In the genomic region with DNA sequence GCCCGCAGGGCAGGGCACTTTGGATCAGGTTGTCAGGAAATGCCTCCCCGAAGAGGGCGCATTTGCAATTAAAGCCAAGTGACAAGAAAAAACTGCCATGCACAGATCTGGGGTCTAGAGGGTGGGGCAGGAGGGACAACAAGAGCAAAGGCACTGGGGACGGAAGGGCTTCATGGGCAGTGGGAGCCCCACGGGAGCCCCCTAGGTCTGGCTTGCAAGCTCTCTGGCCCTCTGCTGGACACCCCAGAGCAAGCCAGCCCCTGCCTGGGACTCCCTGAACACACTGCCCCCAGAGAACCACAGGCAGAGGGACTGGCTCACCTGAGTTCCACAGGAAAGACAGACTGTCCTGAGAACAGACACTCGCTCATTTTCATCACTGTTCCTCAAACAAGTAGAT, we compare ENCODE assay signal across 16 cellular contexts. TPM values are rescaled to one million over a fixed set of nuclear protein-coding genes. Genes with fewer than 3 reads are reported as not detected.
DNase-seq lines count a peak whose midpoint lies in the region; ATAC-seq, FAIRE-seq and TF ChIP-seq lines count a peak whose summit lies in the region.
"Had no signal": no experiment of that assay in that cellular context is flagged by ENCODE, and none has a peak within 500 bp of the region (broad histone marks: within the 10 kb centered on the region; RNA-seq: fewer than 3 reads in every experiment).

No MANE protein-coding gene starts in this region.

- no peak overlapping the region for H3K9ac ChIP-seq in K562 (ENCODE audit: insufficient read depth in 1 of 2, low read depth in 2 of 2, low read length in 2 of 2)

- H4K20me1 ChIP-seq in K562 (replicated peaks; ENCODE audit: control insufficient read depth, insufficient read depth, low read length): no peaks in the 10 kb centered on the region; the same call in 1 of the 2 replicates

- H3K4me1 ChIP-seq in K562 (replicated peaks in 1 of 2; ENCODE audit: control insufficient read depth in 2 of 2, insufficient read depth in 2 of 2, low read length in 2 of 2): no peaks in the 10 kb centered on the region
- H3K4me1 ChIP-seq in gastroesophageal sphincter: no peaks in the 10 kb centered on the region
- H3K4me1 ChIP-seq: lower lobe of right lung had no signal

- no peak overlapping the region for H2AFZ ChIP-seq in K562 (ENCODE audit: low read depth, low read length)

- POLR2A ChIA-PET in K562 (lab: Yijun Ruan, JAX): no interaction called here

- H3K9me3 ChIP-seq in K562 (replicated peaks; ENCODE audit: control insufficient read depth, insufficient read depth, low read depth, low read length) (no peaks in the 10 kb centered on the region), gastroesophageal sphincter (no peaks in the 10 kb centered on the region)
- H3K9me3 ChIP-seq: lower lobe of right lung had no signal

- BruUV-seq in K562 (replicated peaks; lab: Mats Ljungman, UMichigan): no TSS peak

- H3K27me3 ChIP-seq in K562 (ENCODE audit: control insufficient read depth in 2 of 2, insufficient read depth in 2 of 2, low read length in 2 of 2) (peaks cover 14 to 42% of the 10 kb centered on the region in 2 experiments; a peak in 4 of 5 replicates), gastroesophageal sphincter (peaks cover 20% of the 10 kb centered on the region)

- TF ChIP-seq RAD21 in K562 (CRISPR knock-in tag; conservative IDR thresholded peaks at IDR 0.05 in 1 of 2, IDR thresholded peaks at IDR 0.05 in 1 of 2): peak in 1 of 2 experiments; percentile 6; a peak in 1 of 4 replicates

- H3K36me3 Mint-ChIP-seq in nephron progenitor cell (ENCODE audit: low read depth): no peaks in the 10 kb centered on the region

- DNase-seq in COLO668 (lab: John Stamatoyannopoulos, UW; ENCODE audit: unreplicated experiment): peak; percentile 2
- DNase-seq in HFF-Myc (ENCODE audit: extremely low read depth, low read depth): no peak
- DNase-seq in K562 (ENCODE audit: extremely low read depth in 1 of 4, low spot score in 3 of 4): peak in 3 of 4 experiments; percentile 18 to 32 (median 30)
- DNase-seq in nephron progenitor cell: peak; percentile 34
- no peak for DNase-seq in effector CD8-positive, alpha-beta T cell (lab: John Stamatoyannopoulos, UW)
- DNase-seq in NCI-H1105 (lab: John Stamatoyannopoulos, UW): no peak
- no peak for DNase-seq in stimulated activated naive CD4-positive, alpha-beta T cell (lab: John Stamatoyannopoulos, UW)
- DNase-seq: activated CD4-positive, alpha-beta memory T cell treated with anti-CD3 and anti-CD28 coated beads, Interleukin-2, amount 10 ng/mL, durations not matched to agents 7 days and 5 days; effector memory CD4-positive, alpha-beta T cell had no signal

- no peak overlapping the region for H3K4me3 ChIP-seq in HFF-Myc (replicated peaks; ENCODE audit: low read depth, low read length)
- no peak overlapping the region for H3K4me3 ChIP-seq in K562
- H3K4me3 ChIP-seq in gastroesophageal sphincter: no peak overlapping the region
- H3K4me3 ChIP-seq: lower lobe of right lung had no signal

- peak; percentile 71 for FAIRE-seq in K562 (lab: Jason Lieb, UNC)
- FAIRE-seq: GM12891, GM19239 had no signal

- 12% methylated on average over 6 of the region's 6 CpGs for WGBS in K562 (ENCODE audit: insufficient coverage, low coverage, missing lambda C conversion rate)
- WGBS in gastroesophageal sphincter (ENCODE audit: low coverage in 1 of 2), 2 donors: 54 to 100% methylated on average over 1 to 4 of the region's 6 CpGs

- no peaks in the 10 kb centered on the region for H3K36me3 ChIP-seq in K562 (ENCODE audit: control insufficient read depth, insufficient read depth, low read length)
- H3K36me3 ChIP-seq in gastroesophageal sphincter: no peaks in the 10 kb centered on the region
- H3K36me3 ChIP-seq: lower lobe of right lung had no signal

- intact Hi-C loops in K562 (cut with micrococcal nuclease): no loop called here

- no peak overlapping the region for H3K27ac ChIP-seq in K562 (ENCODE audit: extremely low read depth, low read depth, low read length)
- no peak overlapping the region for H3K27ac ChIP-seq in gastroesophageal sphincter
- H3K27ac ChIP-seq: lower lobe of right lung had no signal

- H3K4me2 ChIP-seq in K562 (ENCODE audit: insufficient read depth, low read length): no peak overlapping the region

- in situ Hi-C loops in K562 (cut with MboI): loop anchor here (10.0 kb wide), 1 partner anchor 910 kb away; no protein-coding TSS in a partner anchor

- H3K9me1 ChIP-seq in K562 (ENCODE audit: control insufficient read depth, insufficient read depth, low read length): no peaks in the 10 kb centered on the region

- no peaks in the 10 kb centered on the region for H3K9me3 Mint-ChIP-seq in nephron progenitor cell
- H3K9me3 Mint-ChIP-seq: activated CD4-positive, alpha-beta memory T cell treated with anti-CD3 and anti-CD28 coated beads, Interleukin-2, amount 10 ng/mL, durations not matched to agents 7 days and 5 days; activated T-helper 17 cell treated with anti-CD3 and anti-CD28 coated beads, Interleukin-2, amount 50 U/mL, for 72 hours; neural crest cell; T-helper 1 cell treated with Interleukin-12 subunit alpha and Interleukin-12 subunit beta and Interleukin-4 antibody, amounts not matched to agents 30 μg/mL and 1 μg/mL, for 36 hours had no signal

- TF ChIP-seq EP300 in K562 (IDR thresholded peaks at IDR 0.05; ENCODE audit: low read length) (no peak), gastroesophageal sphincter (IDR thresholded peaks at IDR 0.05) (no peak)

- H3K27ac Mint-ChIP-seq in nephron progenitor cell: peak overlapping the region; percentile 19
- H3K27ac Mint-ChIP-seq: activated CD4-positive, alpha-beta memory T cell treated with anti-CD3 and anti-CD28 coated beads, Interleukin-2, amount 10 ng/mL, durations not matched to agents 7 days and 5 days; activated T-helper 17 cell treated with anti-CD3 and anti-CD28 coated beads, Interleukin-2, amount 50 U/mL, for 72 hours; T-helper 1 cell treated with Interleukin-12 subunit alpha and Interleukin-12 subunit beta and Interleukin-4 antibody, amounts not matched to agents 30 μg/mL and 1 μg/mL, for 36 hours had no signal

- no peaks in the 10 kb centered on the region for H3K79me2 ChIP-seq in K562 (ENCODE audit: control insufficient read depth, insufficient read depth, low read length)

- CTCF ChIA-PET in K562 (lab: Yijun Ruan, JAX; ENCODE audit: low intra/inter-chr PET ratio): no interaction called here

- TF ChIP-seq CTCF in HFF-Myc (IDR thresholded peaks at IDR 0.05; ENCODE audit: low read depth, low read length, missing control alignments): peak; percentile 29
- TF ChIP-seq CTCF in K562 (IDR thresholded peaks at IDR 0.05 in 2 of 3, conservative IDR thresholded peaks at IDR 0.05 in 1 of 3; ENCODE audit: insufficient read depth in 2 of 3, low read depth in 1 of 3, low read length in 3 of 3): peak; percentile 55 to 83 (median 67)
- peak; percentile 19 for TF ChIP-seq CTCF in nephron progenitor cell (IDR thresholded peaks at IDR 0.05)
- no peak for TF ChIP-seq CTCF in gastroesophageal sphincter (IDR thresholded peaks at IDR 0.05)

- ATAC-seq in K562 (peak; percentile 94), gastroesophageal sphincter (no peak)
- ATAC-seq: activated T-helper 17 cell treated with anti-CD3 and anti-CD28 coated beads, Interleukin-2, amount 50 U/mL, for 72 hours had no signal

- H3K4me1 Mint-ChIP-seq in nephron progenitor cell: peaks cover 13% of the 10 kb centered on the region
- H3K4me1 Mint-ChIP-seq: activated CD4-positive, alpha-beta memory T cell treated with anti-CD3 and anti-CD28 coated beads, Interleukin-2, amount 10 ng/mL, durations not matched to agents 7 days and 5 days; activated T-helper 17 cell treated with anti-CD3 and anti-CD28 coated beads, Interleukin-2, amount 50 U/mL, for 72 hours; neural crest cell had no signal

- no peak overlapping the region for H3K4me3 Mint-ChIP-seq in nephron progenitor cell
- H3K4me3 Mint-ChIP-seq: activated CD4-positive, alpha-beta memory T cell treated with anti-CD3 and anti-CD28 coated beads, Interleukin-2, amount 10 ng/mL, durations not matched to agents 7 days and 5 days; activated T-helper 17 cell treated with anti-CD3 and anti-CD28 coated beads, Interleukin-2, amount 50 U/mL, for 72 hours; neural crest cell; T-helper 1 cell treated with Interleukin-12 subunit alpha and Interleukin-12 subunit beta and Interleukin-4 antibody, amounts not matched to agents 30 μg/mL and 1 μg/mL, for 36 hours had no signal

- peaks cover 20% of the 10 kb centered on the region for H3K27me3 Mint-ChIP-seq in nephron progenitor cell (ENCODE audit: low read depth, poor library complexity)
- H3K27me3 Mint-ChIP-seq: activated CD4-positive, alpha-beta memory T cell treated with anti-CD3 and anti-CD28 coated beads, Interleukin-2, amount 10 ng/mL, durations not matched to agents 7 days and 5 days; activated T-helper 17 cell treated with anti-CD3 and anti-CD28 coated beads, Interleukin-2, amount 50 U/mL, for 72 hours had no signal

- TF ChIP-seq POLR2A in K562 (conservative IDR thresholded peaks at IDR 0.05): no peak
- no peak for TF ChIP-seq POLR2A in gastroesophageal sphincter (IDR thresholded peaks at IDR 0.05)

TF ChIP-seq in K562, 482 proteins besides CTCF, POLR2A, EP300 and RAD21 (continues in another document):
- peak; percentile 19; the same call in 1 of the 2 replicates for TF ChIP-seq ZBTB7A (IDR thresholded peaks at IDR 0.05; ENCODE audit: borderline replicate concordance, control insufficient read depth, low read depth, low read length)

RNA-seq across cellular contexts. Expression of gene C19orf12, which starts 30.2 kb away (rescaled TPM):
- 15.4 and 23.3 TPM in 2 replicates for total RNA-seq in K562 (2011; cell fraction: chromatin; rRNA removed; ENCODE audit: low replicate concordance)
- 12.6 and 12.8 TPM in 2 replicates for total RNA-seq in K562 (2011; cell fraction: nucleolus; rRNA removed)
- 14.1 and 15.2 TPM in 2 replicates for total RNA-seq in K562 (2011; cell fraction: nucleoplasm; rRNA removed)
- total RNA-seq in K562 (2014; rRNA removed): 10.2 and 13.1 TPM in 2 replicates
- total RNA-seq in K562 (2014; rRNA removed; fragmentation: Illumina TruSeq; extraction: Trizol): 6.8 TPM in 2 replicates
- 10.1 and 11.3 TPM in 2 replicates for total RNA-seq in K562 (2015; rRNA removed; fragmentation: Illumina TruSeq; extraction: Trizol)
- total RNA-seq in K562 (2021): 11.7 and 14.5 TPM in 2 replicates
- 10.3 and 12.9 TPM in 2 replicates for polyA plus RNA-seq in K562 (2011; rRNA removed)
- polyA plus RNA-seq in K562 (2011; cell fraction: cytosol; rRNA removed): 9.3 and 14.0 TPM in 2 replicates
- 11.9 and 16.5 TPM in 2 replicates for polyA plus RNA-seq in K562 (2011; cell fraction: nucleus; rRNA removed)
- 11.1 and 15.6 TPM in 2 replicates for polyA plus RNA-seq in K562 (2012)
- 9.8 and 11.4 TPM in 2 replicates for polyA plus RNA-seq in K562 (2014; fragmentation: Illumina TruSeq; extraction: Trizol)
- polyA plus RNA-seq in K562 (2014; fragmentation: Nextera tagmentation; extraction: Ambion mirVana): 1 to 10 TPM; 1.9 to 2.8 TPM
- 13.1 and 16.5 TPM in 2 replicates for polyA plus RNA-seq in K562 (2014; rRNA removed)
- polyA minus RNA-seq in K562 (2011; rRNA and poly(A)+ RNA removed): 3.7 and 4.0 TPM in 2 replicates
- 2.9 and 4.1 TPM in 2 replicates for polyA minus RNA-seq in K562 (2011; cell fraction: cytosol; rRNA and poly(A)+ RNA removed)
- polyA minus RNA-seq in K562 (2011; cell fraction: nucleus; rRNA and poly(A)+ RNA removed): 3.2 and 3.6 TPM in 2 replicates
- 10 to 100 TPM; 37.6 to 62.1 (median 49.7) TPM for total RNA-seq in gastroesophageal sphincter

Comparison
In these comparisons a context has a peak if more than half of its experiments do, and no peak if none do; other contexts are left out.
1. DNase-seq: peak in COLO668 (single experiment), K562 (3 of 4) and nephron progenitor cell (single experiment); none in HFF-Myc (single experiment), effector CD8-positive, alpha-beta T cell (single experiment), NCI-H1105 (single experiment) and stimulated activated naive CD4-positive, alpha-beta T cell (0 of 6).
2. CTCF ChIP-seq: peak in HFF-Myc (single experiment), K562 (3 of 3) and nephron progenitor cell (single experiment); none in gastroesophageal sphincter (0 of 4).